ENCODE assay signal across 16 cellular contexts in genomic region chr7:95335093-95335492, GRCh38. TPM values are rescaled to one million over a fixed set of nuclear protein-coding genes. Genes with fewer than 3 reads are reported as not detected.
DNase-seq lines count a peak whose midpoint lies in the region; ATAC-seq and TF ChIP-seq lines count a peak whose summit lies in the region.
"Had no signal": no experiment of that assay in that cellular context is flagged by ENCODE, and none has a peak within 500 bp of the region (broad histone marks: within the 10 kb centered on the region; RNA-seq: fewer than 3 reads in every experiment).

No MANE protein-coding gene starts in this region.

- ATAC-seq in HG02610 (IDR thresholded peaks at IDR 0.05; ENCODE audit: unreplicated experiment) (no peak), GM19455 (IDR thresholded peaks at IDR 0.05; ENCODE audit: unreplicated experiment) (no peak)

- H3K4me3 ChIP-seq in AG04449 (ENCODE audit: low read depth, low read length) (no peak overlapping the region), left ventricle myocardium inferior (no peak overlapping the region)
- H3K4me3 ChIP-seq: tibial artery had no signal

- intact Hi-C loops in left ventricle myocardium inferior (cut with micrococcal nuclease): no loop called here

- no peak overlapping the region for H3K27ac ChIP-seq in left ventricle myocardium inferior (replicated peaks)
- H3K27ac ChIP-seq: neutrophil, tibial artery had no signal

- peak; percentile 37 for DNase-seq in AG04449 (ENCODE audit: low read depth, low spot score)
- DNase-seq in HS-27A (ENCODE audit: low read depth): peak; percentile 34
- DNase-seq in astrocyte of the hippocampus (ENCODE audit: low read depth, low spot score): peak; percentile 80
- peak; percentile 89 for DNase-seq in iris pigment epithelial cell (ENCODE audit: low read depth)
- DNase-seq in left ventricle myocardium inferior: no peak
- no peak for DNase-seq in DMS79 treated with DMSO at 0.1 percent for 48 hours (lab: John Stamatoyannopoulos, UW)
- DNase-seq: activated naive CD4-positive, alpha-beta T cell; AML-193; Kasumi-1; NCI-H2029; NCI-H774; Right ventricle myocardium superior; tibial artery had no signal

- no peaks in the 10 kb centered on the region for H3K9me3 ChIP-seq in left ventricle myocardium inferior (replicated peaks)
- H3K9me3 ChIP-seq: neutrophil, tibial artery had no signal

- TF ChIP-seq CTCF in AG04449 (IDR thresholded peaks at IDR 0.05; ENCODE audit: insufficient read depth, low read length, missing control alignments) (no peak), left ventricle myocardium inferior (IDR thresholded peaks at IDR 0.05; ENCODE audit: borderline replicate concordance) (no peak)

- no peaks in the 10 kb centered on the region for H3K4me1 ChIP-seq in left ventricle myocardium inferior

- no peaks in the 10 kb centered on the region for H3K27me3 ChIP-seq in left ventricle myocardium inferior (ENCODE audit: low read depth)
- H3K27me3 ChIP-seq: neutrophil, tibial artery had no signal

- POLR2A ChIA-PET in AG04449 (lab: Yijun Ruan, JAX): no interaction called here

- H3K36me3 ChIP-seq in left ventricle myocardium inferior: no peaks in the 10 kb centered on the region
- H3K36me3 ChIP-seq: neutrophil, tibial artery had no signal

- CTCF ChIA-PET in AG04449 (lab: Yijun Ruan, JAX): interaction anchor here (1.0 kb wide), 1 partner anchor 142 kb away, joined by 4 read pairs; no protein-coding TSS in a partner anchor

RNA-seq across cellular contexts. Expression of gene PON1, which starts 10.8 kb away (rescaled TPM):
- total RNA-seq in left ventricle myocardium inferior: not detected
- total RNA-seq: Right ventricle myocardium superior had no signal

Comparison
In these comparisons a context has a peak if more than half of its experiments do, and no peak if none do; other contexts are left out.
1. DNase-seq: peak in AG04449 (single experiment), HS-27A (single experiment), astrocyte of the hippocampus (single experiment) and iris pigment epithelial cell (single experiment); none in left ventricle myocardium inferior (single experiment) and DMS79 treated with DMSO at 0.1 percent for 48 hours (single experiment).